ENCODE assay signal across 8 cellular contexts in genomic region chr12:69240625-69240984, GRCh38. TPM values are rescaled to one million over a fixed set of nuclear protein-coding genes. Genes with fewer than 3 reads are reported as not detected.
DNase-seq lines count a peak whose midpoint lies in the region; ATAC-seq and TF ChIP-seq lines count a peak whose summit lies in the region.

No MANE protein-coding gene starts in this region.

- no peaks in the 10 kb centered on the region for H3K9me3 Mint-ChIP-seq in activated CD8-positive, alpha-beta T cell treated with anti-CD3 and anti-CD28 coated beads, Interleukin-2, amount 10 ng/mL, durations not matched to agents 7 days and 5 days (ENCODE audit: insufficient read depth)

- peak overlapping the region; percentile 93 for H3K4me3 Mint-ChIP-seq in activated CD8-positive, alpha-beta T cell treated with anti-CD3 and anti-CD28 coated beads, Interleukin-2, amount 10 ng/mL, durations not matched to agents 7 days and 5 days

- CTCF ChIA-PET in activated CD8-positive, alpha-beta T cell treated with anti-CD3 and anti-CD28 coated beads, Interleukin-2, amount 10 ng/mL, durations not matched to agents 7 days and 5 days (lab: Charles Lee): interaction anchor here (3.5 to 8.0 kb wide), 2 partner anchors 13 to 84 kb away, joined by 24 to 41 read pairs; no protein-coding TSS in a partner anchor

- DNase-seq in DMS114 treated with DMSO at 0.1 percent for 48 hours (lab: John Stamatoyannopoulos, UW; ENCODE audit: unreplicated experiment): peak; percentile 15
- peak; percentile 55 for DNase-seq in activated CD8-positive, alpha-beta T cell treated with anti-CD3 and anti-CD28 coated beads, Interleukin-2, amount 10 ng/mL, durations not matched to agents 7 days and 5 days
- peak; percentile 19 for DNase-seq in glomerular visceral epithelial cell (ENCODE audit: extremely low spot score)
- no peak for DNase-seq in substantia nigra (lab: John Stamatoyannopoulos, UW)
- no peak for DNase-seq in inferior parietal cortex (ENCODE audit: extremely low spot score)

- peaks cover 31% of the 10 kb centered on the region for H3K36me3 Mint-ChIP-seq in activated CD8-positive, alpha-beta T cell treated with anti-CD3 and anti-CD28 coated beads, Interleukin-2, amount 10 ng/mL, durations not matched to agents 7 days and 5 days (ENCODE audit: low read depth)

- peaks cover 58% of the 10 kb centered on the region for H3K79me2 ChIP-seq in KMS-11 (ENCODE audit: insufficient read depth, low read depth)

- H3K4me2 ChIP-seq in KMS-11: peak overlapping the region; percentile 44

- H3K36me3 ChIP-seq in KMS-11 (ENCODE audit: insufficient read depth): no peaks in the 10 kb centered on the region

- H3K27ac ChIP-seq in KMS-11: peak overlapping the region; percentile 94
- peak overlapping the region in 18 of 21 experiments; percentile 84 to 98 (median 93) for H3K27ac ChIP-seq in skin epidermis
- H3K27ac ChIP-seq in substantia nigra (ENCODE audit: low read depth, low read length, poor library complexity, severe bottlenecking): no peak overlapping the region

- H3K9ac ChIP-seq in KMS-11: peak overlapping the region; percentile 96

- POLR2A ChIA-PET in activated CD8-positive, alpha-beta T cell treated with anti-CD3 and anti-CD28 coated beads, Interleukin-2, amount 10 ng/mL, durations not matched to agents 7 days and 5 days (lab: Charles Lee): interaction anchor here (0.6 to 1.8 kb wide), 3 partner anchors 13 to 394 kb away, joined by 3 to 11 read pairs (median 3); no protein-coding TSS in a partner anchor

- ATAC-seq in activated CD8-positive, alpha-beta T cell treated with anti-CD3 and anti-CD28 coated beads, Interleukin-2, amount 10 ng/mL, durations not matched to agents 7 days and 5 days: no peak
- no peak for ATAC-seq in HG03159 (IDR thresholded peaks at IDR 0.05; ENCODE audit: unreplicated experiment)

- no peaks in the 10 kb centered on the region for H3K27me3 Mint-ChIP-seq in activated CD8-positive, alpha-beta T cell treated with anti-CD3 and anti-CD28 coated beads, Interleukin-2, amount 10 ng/mL, durations not matched to agents 7 days and 5 days (ENCODE audit: low read depth)

- peaks cover 48% of the 10 kb centered on the region for H3K4me1 Mint-ChIP-seq in activated CD8-positive, alpha-beta T cell treated with anti-CD3 and anti-CD28 coated beads, Interleukin-2, amount 10 ng/mL, durations not matched to agents 7 days and 5 days (ENCODE audit: low read depth)

- no peak overlapping the region for H2AFZ ChIP-seq in KMS-11 (ENCODE audit: low read depth)

- peaks cover 57% of the 10 kb centered on the region for H3K4me1 ChIP-seq in KMS-11 (ENCODE audit: low read depth, poor library complexity, severe bottlenecking)

- H3K4me3 ChIP-seq in KMS-11 (IDR thresholded peaks at IDR 0.05; ENCODE audit: insufficient read depth, low read depth, low read length) (no peak overlapping the region), skin epidermis (peak overlapping the region; percentile 68 to 92 (median 80))

- H3K27ac Mint-ChIP-seq in activated CD8-positive, alpha-beta T cell treated with anti-CD3 and anti-CD28 coated beads, Interleukin-2, amount 10 ng/mL, durations not matched to agents 7 days and 5 days: peak overlapping the region; percentile 97

- H3K27me3 ChIP-seq in KMS-11 (ENCODE audit: insufficient read depth, low read depth): no peaks in the 10 kb centered on the region

- H4K20me1 ChIP-seq in KMS-11 (ENCODE audit: insufficient read depth): peaks cover 50% of the 10 kb centered on the region

- TF ChIP-seq CTCF in KMS-11 (conservative IDR thresholded peaks at IDR 0.05; ENCODE audit: low read depth, low read length): no peak

RNA-seq across cellular contexts. Expression of gene CPSF6, which starts 1.2 kb away (rescaled TPM):
- total RNA-seq in activated CD8-positive, alpha-beta T cell treated with anti-CD3 and anti-CD28 coated beads, Interleukin-2, amount 10 ng/mL, durations not matched to agents 7 days and 5 days: 10 to 100 TPM; 95.6 to 97.8 TPM

Comparison
In these comparisons a context has a peak if more than half of its experiments do, and no peak if none do; other contexts are left out.
1. DNase-seq: peak in DMS114 treated with DMSO at 0.1 percent for 48 hours (single experiment), activated CD8-positive, alpha-beta T cell treated with anti-CD3 and anti-CD28 coated beads, Interleukin-2, amount 10 ng/mL, durations not matched to agents 7 days and 5 days (single experiment) and glomerular visceral epithelial cell (single experiment); none in substantia nigra (0 of 49) and inferior parietal cortex (single experiment).